ENCODE assay signal across 22 cellular contexts in the genomic region with DNA sequence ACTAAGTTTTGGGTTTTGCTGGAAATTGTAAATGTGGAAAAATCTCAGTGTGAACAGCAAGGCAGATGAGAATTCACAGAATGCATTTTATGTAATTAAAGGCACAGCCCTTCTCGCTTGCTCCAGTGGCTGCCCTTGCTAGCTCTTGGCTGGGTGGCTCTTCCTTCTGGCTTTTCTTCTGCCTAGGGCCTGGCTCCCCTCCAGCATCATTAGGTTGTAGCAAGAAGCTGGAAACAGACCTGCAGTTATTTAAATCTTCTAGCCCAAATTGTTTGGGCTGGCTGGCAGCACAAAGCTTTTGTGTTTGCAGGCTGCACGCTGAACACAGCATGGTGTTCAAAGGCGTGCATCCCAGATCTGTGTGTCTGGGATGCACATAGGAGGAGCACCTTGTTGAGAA. TPM values are rescaled to one million over a fixed set of nuclear protein-coding genes. Genes with fewer than 3 reads are reported as not detected.
DNase-seq lines count a peak whose midpoint lies in the region; ATAC-seq and TF ChIP-seq lines count a peak whose summit lies in the region.
"Had no signal": no experiment of that assay in that cellular context is flagged by ENCODE, and none has a peak within 500 bp of the region (broad histone marks: within the 10 kb centered on the region; RNA-seq: fewer than 3 reads in every experiment).

No MANE protein-coding gene starts in this region.

- H2AFZ ChIP-seq in osteoblast (ENCODE audit: low read length): no peak overlapping the region

- H3K27me3 ChIP-seq in thyroid gland (no peaks in the 10 kb centered on the region), osteoblast (ENCODE audit: insufficient read depth, low read length) (no peaks in the 10 kb centered on the region)

- no peak for ATAC-seq in HG02588 (IDR thresholded peaks at IDR 0.05; ENCODE audit: unreplicated experiment)
- ATAC-seq: activated T-helper 17 cell treated with anti-CD3 and anti-CD28 coated beads, Interleukin-2, amount 50 U/mL, for 72 hours; T-cell had no signal

- H3K4me1 ChIP-seq in thyroid gland (peaks cover 39 to 57% of the 10 kb centered on the region in 2 donors), osteoblast (ENCODE audit: insufficient read depth, low read length) (no peaks in the 10 kb centered on the region)

- 28 to 35% methylated on average over 3 of the region's 3 CpGs for WGBS in thyroid gland, 2 donors

- no peaks in the 10 kb centered on the region for H3K36me3 ChIP-seq in thyroid gland
- no peaks in the 10 kb centered on the region for H3K36me3 ChIP-seq in osteoblast (ENCODE audit: insufficient read depth, low read length)
- H3K36me3 ChIP-seq: thoracic aorta had no signal

- DNase-seq in DMS 273 (lab: John Stamatoyannopoulos, UW; ENCODE audit: unreplicated experiment) (peak; percentile 36), DMS 273 treated with DMSO at 0.1 percent for 48 hours (lab: John Stamatoyannopoulos, UW) (no peak), mucosa of gallbladder (ENCODE audit: low spot score) (peak; percentile 19), thyroid gland (peak; percentile 72 to 78), KBM-7 (no peak), osteoblast (ENCODE audit: insufficient read length, low spot score, missing footprints) (no peak)
- DNase-seq: activated B cell treated with CpG ODN at 0.5 μM for 24 hours; CD4-positive, CD25-positive, alpha-beta regulatory T cell; erythroblast; MM.1S; NCI-H2029; NCI-H82; RPMI8226; stimulated activated CD4-positive, alpha-beta T cell treated with anti-CD3 and anti-CD28 coated beads, Interleukin-4, amount 100 ng/mL, for 1 hour; stimulated activated CD8-positive, alpha-beta memory T cell treated with anti-CD3 and anti-CD28 coated beads, Interleukin-4, amount 100 ng/mL, for 48 hours; T-cell had no signal

- intact Hi-C loops in thyroid gland (cut with DNase I): no loop called here

- in situ Hi-C loops in KBM-7 (cut with MboI; ENCODE audit: low pct_unique_long_range_greater_than_20kb, low sequenced_read_pairs): no loop called here

- TF ChIP-seq CTCF in thyroid gland (IDR thresholded peaks at IDR 0.05) (no peak), osteoblast (IDR thresholded peaks at IDR 0.05; ENCODE audit: extremely low read depth, low read depth, low read length) (no peak)

- no peak for TF ChIP-seq POLR2A in thyroid gland (IDR thresholded peaks at IDR 0.05)

- no peaks in the 10 kb centered on the region for H4K20me1 ChIP-seq in osteoblast (ENCODE audit: insufficient read depth, low read length)

- H3K27ac ChIP-seq in cingulate gyrus (ENCODE audit: low read depth, low read length): peak overlapping the region; percentile 24
- no peak overlapping the region for H3K27ac ChIP-seq in thyroid gland
- H3K27ac ChIP-seq in osteoblast (ENCODE audit: low read depth, low read length): no peak overlapping the region
- H3K27ac ChIP-seq: 22Rv1, thoracic aorta had no signal

- H3K9me3 ChIP-seq in thyroid gland (no peaks in the 10 kb centered on the region), osteoblast (ENCODE audit: low read depth, low read length) (no peaks in the 10 kb centered on the region)
- H3K9me3 ChIP-seq: thoracic aorta had no signal

- no peak overlapping the region for H3K4me2 ChIP-seq in osteoblast (ENCODE audit: insufficient read depth, low read length)

- H3K4me3 ChIP-seq in thyroid gland (replicated peaks in 1 of 3) (no peak overlapping the region), osteoblast (ENCODE audit: insufficient read depth, low read length) (no peak overlapping the region)
- H3K4me3 ChIP-seq: thoracic aorta had no signal

- no peaks in the 10 kb centered on the region for H3K79me2 ChIP-seq in osteoblast (ENCODE audit: insufficient read depth, low read length)

RNA-seq across cellular contexts. Expression of gene LIMCH1, which starts 56.5 kb away (rescaled TPM):
- total RNA-seq in mucosa of gallbladder: 90.3 TPM
- 100 to 1,000 TPM; 136 to 267 (median 156) TPM for total RNA-seq in thyroid gland
- 6.5 and 9.0 TPM in 2 replicates for total RNA-seq in osteoblast
- total RNA-seq: activated B cell treated with CpG ODN at 0.5 μM for 24 hours; activated CD8-positive, alpha-beta memory T cell treated with anti-CD3 and anti-CD28 coated beads for 36 hours; activated T-helper 17 cell treated with anti-CD3 and anti-CD28 coated beads, Interleukin-2, amount 50 U/mL, for 72 hours had no signal

Comparison
In these comparisons a context has a peak if more than half of its experiments do, and no peak if none do; other contexts are left out.
1. DNase-seq: peak in DMS 273 (single experiment), mucosa of gallbladder (single experiment) and thyroid gland (2 of 2); none in DMS 273 treated with DMSO at 0.1 percent for 48 hours (single experiment), KBM-7 (single experiment) and osteoblast (single experiment).